ENCODE assay signal across 22 cellular contexts in genomic region chr20:43305749-43306148, GRCh38.
DNase-seq lines count a peak whose midpoint lies in the region; ATAC-seq, FAIRE-seq and TF ChIP-seq lines count a peak whose summit lies in the region.
"Had no signal": no experiment of that assay in that cellular context is flagged by ENCODE, and none has a peak within 500 bp of the region (broad histone marks: within the 10 kb centered on the region; RNA-seq: fewer than 3 reads in every experiment).

No MANE protein-coding gene starts in this region.

- peak overlapping the region; percentile 23 for H3K27ac Mint-ChIP-seq in progenitor cell of endocrine pancreas
- H3K27ac Mint-ChIP-seq: CD4-positive, alpha-beta memory T cell; HFFc6 had no signal

- no peak overlapping the region for H3K4me2 ChIP-seq in PC-3 (ENCODE audit: low read length)
- H3K4me2 ChIP-seq: A549 had no signal

- no peak overlapping the region for H3K27ac ChIP-seq in SJCRH30
- H3K27ac ChIP-seq in PC-3 (ENCODE audit: low read length) = no peak overlapping the region
- H3K27ac ChIP-seq: A549 had no signal

- no peaks in the 10 kb centered on the region for H3F3A ChIP-seq in PC-3 (ENCODE audit: low read length, unreplicated experiment)

- H3K9me3 ChIP-seq in SJCRH30 (replicated peaks) (peaks cover 12% of the 10 kb centered on the region), PC-3 (ENCODE audit: low read length) (no peaks in the 10 kb centered on the region)
- H3K9me3 ChIP-seq: HAP-1 had no signal

- no peaks in the 10 kb centered on the region for H3K4me1 Mint-ChIP-seq in progenitor cell of endocrine pancreas (ENCODE audit: low read depth)
- H3K4me1 Mint-ChIP-seq: CD4-positive, alpha-beta memory T cell had no signal

- no TSS peak for BruUV-seq in PC-3 (replicated peaks; lab: Mats Ljungman, UMichigan)

- ATAC-seq in left colon = peak; percentile 53
- no peak for ATAC-seq in PC-3
- ATAC-seq: A549 had no signal

- no peaks in the 10 kb centered on the region for H3K27me3 ChIP-seq in bronchial epithelial cell (ENCODE audit: control insufficient read depth, insufficient read depth, low read length)
- H3K27me3 ChIP-seq in SJCRH30 = no peaks in the 10 kb centered on the region; the same call in 1 of the 2 replicates
- H3K27me3 ChIP-seq in PC-3 (ENCODE audit: low read length) = no peaks in the 10 kb centered on the region

- intact Hi-C loops in left colon (cut with DNase I, micrococcal nuclease) = no loop called here
- intact Hi-C loops in PC-3 (cut with micrococcal nuclease) = no loop called here

- H3K4me3 ChIP-seq in bronchial epithelial cell (ENCODE audit: low read depth, low read length) (no peak overlapping the region), SJCRH30 (no peak overlapping the region), PC-3 (ENCODE audit: low read length) (no peak overlapping the region)
- H3K4me3 ChIP-seq: A549, HAP-1 had no signal

- POLR2A ChIA-PET in PC-3 (lab: Charles Lee; ENCODE audit: unreplicated experiment) = no interaction called here

- H3K9me2 ChIP-seq in PC-3 (replicated peaks; ENCODE audit: low read length) = no peaks in the 10 kb centered on the region

- CTCF ChIA-PET in PC-3 (lab: Charles Lee) = no interaction called here

- H4K20me1 ChIP-seq in PC-3 (ENCODE audit: low read length) = no peaks in the 10 kb centered on the region

- no peaks in the 10 kb centered on the region for H3K4me1 ChIP-seq in SJCRH30
- H3K4me1 ChIP-seq in PC-3 (ENCODE audit: insufficient read depth, low read length) = no peaks in the 10 kb centered on the region
- H3K4me1 ChIP-seq: A549, HAP-1 had no signal

- TF ChIP-seq CTCF in bronchial epithelial cell (IDR thresholded peaks at IDR 0.05; ENCODE audit: insufficient read depth, low read length, severe bottlenecking) = no peak
- no peak for TF ChIP-seq CTCF in progenitor cell of endocrine pancreas (IDR thresholded peaks at IDR 0.05; ENCODE audit: unreplicated experiment)
- no peak for TF ChIP-seq CTCF in PC-3 (conservative IDR thresholded peaks at IDR 0.05; ENCODE audit: low read depth, low read length)

- no peak overlapping the region for H3K9ac ChIP-seq in PC-3 (ENCODE audit: low read length)

- H3K36me3 ChIP-seq in bronchial epithelial cell (ENCODE audit: control insufficient read depth, insufficient read depth, low read length) = no peaks in the 10 kb centered on the region
- H3K36me3 ChIP-seq in SJCRH30 = no peaks in the 10 kb centered on the region
- no peaks in the 10 kb centered on the region for H3K36me3 ChIP-seq in PC-3 (ENCODE audit: low read depth, low read length)
- H3K36me3 ChIP-seq: HAP-1 had no signal

- H3K79me2 ChIP-seq in PC-3 (ENCODE audit: low read length) = no peaks in the 10 kb centered on the region

- FAIRE-seq in bronchial epithelial cell (lab: Jason Lieb, UNC) = peak; percentile 70
- FAIRE-seq: A549, GM12891, GM18507, H54 had no signal

- DNase-seq in bronchial epithelial cell (ENCODE audit: low read depth) = no peak
- no peak for DNase-seq in left colon
- no peak for DNase-seq in progenitor cell of endocrine pancreas (ENCODE audit: low spot score, unreplicated experiment)
- no peak for DNase-seq in nucleus accumbens (lab: John Stamatoyannopoulos, UW)
- no peak for DNase-seq in NCI-H510A (lab: John Stamatoyannopoulos, UW)
- DNase-seq in SJCRH30 = no peak
- DNase-seq in PC-3 = no peak
- DNase-seq: 8988T; C1 segment of cervical spinal cord; Calu3; CD4-positive, alpha-beta memory T cell; COR-L47; DMS53; DMS79 treated with DMSO at 0.1 percent for 48 hours; GF-D8; GOT3; HFFc6 had no signal

- H3K27me3 Mint-ChIP-seq in progenitor cell of endocrine pancreas = peaks cover under 1% of the 10 kb centered on the region

- H3K9me3 Mint-ChIP-seq in progenitor cell of endocrine pancreas (ENCODE audit: low read depth) = peaks cover 8% of the 10 kb centered on the region

- H2AFZ ChIP-seq in PC-3 (ENCODE audit: low read length) = no peak overlapping the region

- H3K4me3 Mint-ChIP-seq in progenitor cell of endocrine pancreas (ENCODE audit: low read depth) = no peak overlapping the region
- H3K4me3 Mint-ChIP-seq: CD4-positive, alpha-beta memory T cell; HFFc6 had no signal

- no peaks in the 10 kb centered on the region for H3K36me3 Mint-ChIP-seq in progenitor cell of endocrine pancreas (ENCODE audit: insufficient read depth)
- H3K36me3 Mint-ChIP-seq: CD4-positive, alpha-beta memory T cell had no signal
